In genomic region chr5:176837707-176838115, GRCh38 we compare ENCODE assay signal across 1 cellular context.
TF ChIP-seq lines count a peak whose summit lies in the region.

No MANE protein-coding gene starts in this region.

TF ChIP-seq in HepG2, 621 proteins besides CTCF, POLR2A, EP300 and RAD21 (continued from another document and continues in another):
- TF ChIP-seq ZNF318 (CRISPR knock-in tag; IDR thresholded peaks at IDR 0.05), result peak; percentile 100
- TF ChIP-seq ESRRA (CRISPR knock-in tag; IDR thresholded peaks at IDR 0.05; ENCODE audit: low read depth), result peak; percentile 98
- peak; percentile 100 for TF ChIP-seq SIN3A (IDR thresholded peaks at IDR 0.05; ENCODE audit: borderline replicate concordance, low read depth, low read length)
- TF ChIP-seq MLXIP (CRISPR knock-in tag; IDR thresholded peaks at IDR 0.05; ENCODE audit: borderline replicate concordance), result peak; percentile 100
- peak; percentile 100 for TF ChIP-seq HOXA9 (CRISPR knock-in tag; IDR thresholded peaks at IDR 0.05; ENCODE audit: borderline replicate concordance)
- peak; percentile 99 for TF ChIP-seq YEATS4 (CRISPR knock-in tag; IDR thresholded peaks at IDR 0.05; ENCODE audit: borderline replicate concordance)
- TF ChIP-seq ARID5B (CRISPR knock-in tag; IDR thresholded peaks at IDR 0.05), result peak; percentile 98
- TF ChIP-seq ZNF777 (CRISPR knock-in tag; IDR thresholded peaks at IDR 0.05), result peak; percentile 97
- TF ChIP-seq TAF15 (IDR thresholded peaks at IDR 0.05; ENCODE audit: low read depth, low read length, poor library complexity, severe bottlenecking), result no peak
- TF ChIP-seq KLF16 (CRISPR knock-in tag; IDR thresholded peaks at IDR 0.05), result peak; percentile 99 to 100
- peak; percentile 100 for TF ChIP-seq CENPT (CRISPR knock-in tag; IDR thresholded peaks at IDR 0.05; ENCODE audit: low read depth)
- TF ChIP-seq HDAC2 (CRISPR knock-in tag; IDR thresholded peaks at IDR 0.05), result peak; percentile 100
- TF ChIP-seq HHEX (CRISPR knock-in tag; IDR thresholded peaks at IDR 0.05), result peak; percentile 81
- peak; percentile 100 for TF ChIP-seq ZNF724P (CRISPR knock-in tag; IDR thresholded peaks at IDR 0.05; ENCODE audit: borderline replicate concordance)
- TF ChIP-seq ZNF83 (CRISPR knock-in tag; IDR thresholded peaks at IDR 0.05; ENCODE audit: borderline replicate concordance), result peak; percentile 100
- TF ChIP-seq SNAPC4 (CRISPR knock-in tag; IDR thresholded peaks at IDR 0.05), result peak; percentile 99
- TF ChIP-seq GLMP (CRISPR knock-in tag; IDR thresholded peaks at IDR 0.05; ENCODE audit: borderline replicate concordance), result peak; percentile 99
- peak; percentile 100 for TF ChIP-seq ERF (CRISPR knock-in tag; IDR thresholded peaks at IDR 0.05)
- peak; percentile 100 for TF ChIP-seq FOXC1 (CRISPR knock-in tag; IDR thresholded peaks at IDR 0.05; ENCODE audit: borderline replicate concordance)
- peak; percentile 100 for TF ChIP-seq SAFB2 (CRISPR knock-in tag; IDR thresholded peaks at IDR 0.05; ENCODE audit: borderline replicate concordance, low read depth)
- peak; percentile 100 for TF ChIP-seq BCL3 (CRISPR knock-in tag; IDR thresholded peaks at IDR 0.05)
- no peak for TF ChIP-seq SYNCRIP (IDR thresholded peaks at IDR 0.05; ENCODE audit: insufficient read depth, low read depth, low read length)
- TF ChIP-seq ZNF883 (CRISPR knock-in tag; IDR thresholded peaks at IDR 0.05; ENCODE audit: not compliant biosample characterization), result peak; percentile 100
- peak; percentile 100 for TF ChIP-seq RNF219 (CRISPR knock-in tag; IDR thresholded peaks at IDR 0.05)
- peak; percentile 100 for TF ChIP-seq KMT2B (CRISPR knock-in tag; IDR thresholded peaks at IDR 0.05)
- TF ChIP-seq FIP1L1 (IDR thresholded peaks at IDR 0.05; ENCODE audit: borderline replicate concordance, insufficient read depth, low read depth, low read length), result no peak
- peak; percentile 100 for TF ChIP-seq ZNF773 (CRISPR knock-in tag; IDR thresholded peaks at IDR 0.05; ENCODE audit: borderline replicate concordance)
